25 cellular contexts compared by ENCODE assay signal in genomic region chr20:13865156-13865555, GRCh38.
DNase-seq lines count a peak whose midpoint lies in the region; ATAC-seq and TF ChIP-seq lines count a peak whose summit lies in the region.
"Had no signal": no experiment of that assay in that cellular context is flagged by ENCODE, and none has a peak within 500 bp of the region (broad histone marks: within the 10 kb centered on the region; RNA-seq: fewer than 3 reads in every experiment).

No MANE protein-coding gene starts in this region.

- POLR2A ChIA-PET in naive thymus-derived CD4-positive, alpha-beta T cell (lab: Charles Lee), result no interaction called here

- no peak for TF ChIP-seq POLR2A in stomach (IDR thresholded peaks at IDR 0.05)

- TF ChIP-seq EP300 in stomach (IDR thresholded peaks at IDR 0.05), result no peak

- H3K23ac ChIP-seq in mesendoderm (ENCODE audit: low read length), result no peak overlapping the region

- H2AK5ac ChIP-seq in mesendoderm (ENCODE audit: low read length), result no peak overlapping the region

- H3K4me3 ChIP-seq in ascending aorta (no peak overlapping the region), mesendoderm (ENCODE audit: low read length) (no peak overlapping the region), stomach (no peak overlapping the region)
- no peak overlapping the region for H3K4me3 ChIP-seq in naive thymus-derived CD4-positive, alpha-beta T cell (ENCODE audit: low read length)
- H3K4me3 ChIP-seq: breast epithelium, MG63, Peyer's patch had no signal

- H3K56ac ChIP-seq in mesendoderm (ENCODE audit: low read length), result no peak overlapping the region

- H4K8ac ChIP-seq in mesendoderm (ENCODE audit: low read depth, low read length), result no peak overlapping the region

- H3K9me3 Mint-ChIP-seq in CD14-positive monocyte, result peaks cover 0 to 3% (median 0%) of the 10 kb centered on the region in 7 donors
- peaks cover 0 to 6% (median 0%) of the 10 kb centered on the region in 11 donors for H3K9me3 Mint-ChIP-seq in naive thymus-derived CD4-positive, alpha-beta T cell
- H3K9me3 Mint-ChIP-seq: activated naive CD8-positive, alpha-beta T cell treated with anti-CD3 and anti-CD28 coated beads for 36 hours; activated T-helper 2 cell treated with anti-CD3 and anti-CD28 coated beads, Interferon-gamma antibody, Interleukin-2, Interleukin-4, amounts not matched to agents 10 μg/mL and 5 μg/mL and 100 μg/mL, durations not matched to agents 14 hours and 24 hours and 36 hours; nephron; type B pancreatic cell had no signal

- no peaks in the 10 kb centered on the region for H3K36me3 ChIP-seq in ascending aorta
- no peaks in the 10 kb centered on the region for H3K36me3 ChIP-seq in mesendoderm (ENCODE audit: control insufficient read depth, insufficient read depth, low read length)
- no peaks in the 10 kb centered on the region for H3K36me3 ChIP-seq in stomach
- H3K36me3 ChIP-seq in naive thymus-derived CD4-positive, alpha-beta T cell (ENCODE audit: control insufficient read depth in 2 of 3, insufficient read depth in 3 of 3, low read length in 3 of 3), result no peaks in the 10 kb centered on the region
- H3K36me3 ChIP-seq: breast epithelium, MG63, Peyer's patch, WERI-Rb-1 had no signal

- H3K4me1 Mint-ChIP-seq in CD14-positive monocyte, result peaks cover 17% of the 10 kb centered on the region
- H3K4me1 Mint-ChIP-seq in naive thymus-derived CD4-positive, alpha-beta T cell, result no peaks in the 10 kb centered on the region
- H3K4me1 Mint-ChIP-seq: activated naive CD8-positive, alpha-beta T cell treated with anti-CD3 and anti-CD28 coated beads for 36 hours; stimulated activated effector memory CD8-positive, alpha-beta T cell treated with anti-CD3 and anti-CD28 coated beads, Interleukin-12 subunit alpha, Interleukin-12 subunit beta, amount 100 ng/mL, for 72 hours had no signal

- no peak for DNase-seq in CD14-positive monocyte (ENCODE audit: low spot score)
- no peak for DNase-seq in ascending aorta (ENCODE audit: low spot score in 2 of 2)
- peak; percentile 46 for DNase-seq in mesendoderm
- no peak for DNase-seq in stomach
- DNase-seq in SW480 (ENCODE audit: low spot score), result no peak
- DNase-seq in DMS 273 (lab: John Stamatoyannopoulos, UW; ENCODE audit: unreplicated experiment), result no peak
- no peak for DNase-seq in Ammon's horn (ENCODE audit: low spot score)
- DNase-seq in naive thymus-derived CD4-positive, alpha-beta T cell, result no peak
- DNase-seq: ACHN; activated CD4-positive, alpha-beta T cell treated with anti-CD3 and anti-CD28 coated beads, Interleukin-2, amount 50 U/mL, for 1 hour; activated naive CD8-positive, alpha-beta T cell treated with anti-CD3 and anti-CD28 coated beads for 36 hours; Calu3; cortex of kidney; GOT3; MG63; NCI-H1417 treated with DMSO at 0.1 percent for 48 hours; NCI-H510A treated with DMSO at 0.1 percent for 48 hours; Peyer's patch; stimulated activated CD4-positive, alpha-beta T cell treated with anti-CD3 and anti-CD28 coated beads, Interleukin-2, amount 100 ng/mL, for 24 hours; WERI-Rb-1 had no signal

- CTCF ChIA-PET in naive thymus-derived CD4-positive, alpha-beta T cell (lab: Charles Lee), result no interaction called here

- ATAC-seq in naive thymus-derived CD4-positive, alpha-beta T cell, result no peak
- ATAC-seq: stimulated activated effector memory CD8-positive, alpha-beta T cell treated with anti-CD3 and anti-CD28 coated beads, Interleukin-12 subunit alpha, Interleukin-12 subunit beta, amount 100 ng/mL, for 72 hours had no signal

- no peak overlapping the region for H4K5ac ChIP-seq in mesendoderm (ENCODE audit: low read length)

- H2BK15ac ChIP-seq in mesendoderm (replicated peaks; ENCODE audit: low read depth), result no peak overlapping the region

- peaks cover 9 to 13% of the 10 kb centered on the region in 2 donors for H3K4me1 ChIP-seq in ascending aorta
- no peaks in the 10 kb centered on the region for H3K4me1 ChIP-seq in mesendoderm (ENCODE audit: control insufficient read depth, low read depth, low read length)
- H3K4me1 ChIP-seq in stomach, result peaks cover 0 to 29% (median 12%) of the 10 kb centered on the region in 4 donors
- H3K4me1 ChIP-seq in naive thymus-derived CD4-positive, alpha-beta T cell (ENCODE audit: control insufficient read depth in 2 of 2, insufficient read depth in 2 of 2, low read length in 2 of 2), result no peaks in the 10 kb centered on the region
- H3K4me1 ChIP-seq: Peyer's patch had no signal

- H3K4me2 ChIP-seq in mesendoderm (ENCODE audit: low read length), result no peak overlapping the region

- H3K27ac Mint-ChIP-seq in CD14-positive monocyte, result peak overlapping the region in 6 of 7 donors; percentile 61 to 93 (median 85)
- no peak overlapping the region for H3K27ac Mint-ChIP-seq in naive thymus-derived CD4-positive, alpha-beta T cell
- H3K27ac Mint-ChIP-seq: activated naive CD8-positive, alpha-beta T cell treated with anti-CD3 and anti-CD28 coated beads for 36 hours; activated T-helper 2 cell treated with anti-CD3 and anti-CD28 coated beads, Interferon-gamma antibody, Interleukin-2, Interleukin-4, amounts not matched to agents 10 μg/mL and 5 μg/mL and 100 μg/mL, durations not matched to agents 14 hours and 24 hours and 36 hours; stimulated activated effector memory CD8-positive, alpha-beta T cell treated with anti-CD3 and anti-CD28 coated beads, Interleukin-12 subunit alpha, Interleukin-12 subunit beta, amount 100 ng/mL, for 72 hours; type B pancreatic cell had no signal

- H3K27me3 Mint-ChIP-seq in CD14-positive monocyte (ENCODE audit: low read depth in 3 of 3), result no peaks in the 10 kb centered on the region
- peaks cover 0 to 23% (median 8%) of the 10 kb centered on the region in 5 donors for H3K27me3 Mint-ChIP-seq in naive thymus-derived CD4-positive, alpha-beta T cell
- H3K27me3 Mint-ChIP-seq: type B pancreatic cell had no signal

- intact Hi-C loops in CD14-positive monocyte (cut with micrococcal nuclease) (no loop called here), ascending aorta (cut with DNase I) (no loop called here), stomach (cut with DNase I; ENCODE audit: low total_unique reads) (no loop called here)
- intact Hi-C loops in naive thymus-derived CD4-positive, alpha-beta T cell (cut with micrococcal nuclease), result no loop called here

- WGBS in mesendoderm (ENCODE audit: extremely low coverage, insufficient coverage, low lambda C conversion rate), result no CpG with 5 or more reads among the region's 2 CpGs
- 73 to 87% (median 86%) methylated on average over 2 of the region's 2 CpGs for WGBS in stomach, 5 donors

- H3K9me3 ChIP-seq in ascending aorta (no peaks in the 10 kb centered on the region), stomach (no peaks in the 10 kb centered on the region)
- no peaks in the 10 kb centered on the region for H3K9me3 ChIP-seq in naive thymus-derived CD4-positive, alpha-beta T cell (ENCODE audit: control insufficient read depth in 2 of 3, low read length in 3 of 3)
- H3K9me3 ChIP-seq: breast epithelium, MG63, Peyer's patch had no signal

- no peak overlapping the region for H3K4ac ChIP-seq in mesendoderm (ENCODE audit: low read depth, low read length)

- no peak for TF ChIP-seq CTCF in CD14-positive monocyte (IDR thresholded peaks at IDR 0.05)
- TF ChIP-seq CTCF in ascending aorta (IDR thresholded peaks at IDR 0.05), result no peak
- no peak for TF ChIP-seq CTCF in stomach (IDR thresholded peaks at IDR 0.05)

- no peak overlapping the region for H3K9ac ChIP-seq in mesendoderm (ENCODE audit: low read length)

- H3K27ac ChIP-seq in ascending aorta (peak overlapping the region; percentile 45 to 79), mesendoderm (ENCODE audit: low read depth, low read length) (no peak overlapping the region), stomach (peak overlapping the region in 4 of 5 donors; percentile 64 to 86 (median 74))
- no peak overlapping the region for H3K27ac ChIP-seq in naive thymus-derived CD4-positive, alpha-beta T cell (ENCODE audit: low read depth, low read length)
- H3K27ac ChIP-seq: WERI-Rb-1 had no signal

- no peak overlapping the region for H3K18ac ChIP-seq in mesendoderm (ENCODE audit: low read length)

- H3K27me3 ChIP-seq in ascending aorta (no peaks in the 10 kb centered on the region), mesendoderm (ENCODE audit: insufficient read depth, low read length, poor library complexity) (no peaks in the 10 kb centered on the region), stomach (no peaks in the 10 kb centered on the region)
- no peaks in the 10 kb centered on the region for H3K27me3 ChIP-seq in naive thymus-derived CD4-positive, alpha-beta T cell (ENCODE audit: control insufficient read depth in 2 of 2, insufficient read depth in 2 of 2, low read length in 2 of 2)
- H3K27me3 ChIP-seq: breast epithelium, MG63, Peyer's patch had no signal

- H3K36me3 Mint-ChIP-seq in CD14-positive monocyte, result peaks cover 0 to 2% of the 10 kb centered on the region in 2 donors
- H3K36me3 Mint-ChIP-seq in naive thymus-derived CD4-positive, alpha-beta T cell, result peaks cover 0 to 3% (median 0%) of the 10 kb centered on the region in 5 donors
- H3K36me3 Mint-ChIP-seq: activated naive CD8-positive, alpha-beta T cell treated with anti-CD3 and anti-CD28 coated beads for 36 hours; stimulated activated effector memory CD8-positive, alpha-beta T cell treated with anti-CD3 and anti-CD28 coated beads, Interleukin-12 subunit alpha, Interleukin-12 subunit beta, amount 100 ng/mL, for 72 hours; type B pancreatic cell had no signal

- no peak overlapping the region for H2BK120ac ChIP-seq in mesendoderm (ENCODE audit: low read depth, low read length)

- H3K79me2 ChIP-seq in mesendoderm (ENCODE audit: control insufficient read depth, insufficient read depth, low read length), result no peaks in the 10 kb centered on the region

- no peak overlapping the region for H3K4me3 Mint-ChIP-seq in CD14-positive monocyte
- no peak overlapping the region for H3K4me3 Mint-ChIP-seq in naive thymus-derived CD4-positive, alpha-beta T cell
- H3K4me3 Mint-ChIP-seq: activated naive CD8-positive, alpha-beta T cell treated with anti-CD3 and anti-CD28 coated beads for 36 hours; nephron; stimulated activated effector memory CD8-positive, alpha-beta T cell treated with anti-CD3 and anti-CD28 coated beads, Interleukin-12 subunit alpha, Interleukin-12 subunit beta, amount 100 ng/mL, for 72 hours; type B pancreatic cell had no signal

- no peak overlapping the region for H2BK5ac ChIP-seq in mesendoderm (ENCODE audit: low read length)

- H3K79me1 ChIP-seq in mesendoderm (ENCODE audit: low read length), result no peaks in the 10 kb centered on the region

Comparison
In these comparisons a context has a peak if more than half of its experiments do, and no peak if none do; other contexts are left out.
1. H3K27ac Mint-ChIP-seq: peak in CD14-positive monocyte (6 of 7); none in naive thymus-derived CD4-positive, alpha-beta T cell (0 of 9).
2. H3K27ac ChIP-seq: peak in ascending aorta (2 of 2) and stomach (4 of 5); none in mesendoderm (single experiment) and naive thymus-derived CD4-positive, alpha-beta T cell (single experiment).